In the genomic region with DNA sequence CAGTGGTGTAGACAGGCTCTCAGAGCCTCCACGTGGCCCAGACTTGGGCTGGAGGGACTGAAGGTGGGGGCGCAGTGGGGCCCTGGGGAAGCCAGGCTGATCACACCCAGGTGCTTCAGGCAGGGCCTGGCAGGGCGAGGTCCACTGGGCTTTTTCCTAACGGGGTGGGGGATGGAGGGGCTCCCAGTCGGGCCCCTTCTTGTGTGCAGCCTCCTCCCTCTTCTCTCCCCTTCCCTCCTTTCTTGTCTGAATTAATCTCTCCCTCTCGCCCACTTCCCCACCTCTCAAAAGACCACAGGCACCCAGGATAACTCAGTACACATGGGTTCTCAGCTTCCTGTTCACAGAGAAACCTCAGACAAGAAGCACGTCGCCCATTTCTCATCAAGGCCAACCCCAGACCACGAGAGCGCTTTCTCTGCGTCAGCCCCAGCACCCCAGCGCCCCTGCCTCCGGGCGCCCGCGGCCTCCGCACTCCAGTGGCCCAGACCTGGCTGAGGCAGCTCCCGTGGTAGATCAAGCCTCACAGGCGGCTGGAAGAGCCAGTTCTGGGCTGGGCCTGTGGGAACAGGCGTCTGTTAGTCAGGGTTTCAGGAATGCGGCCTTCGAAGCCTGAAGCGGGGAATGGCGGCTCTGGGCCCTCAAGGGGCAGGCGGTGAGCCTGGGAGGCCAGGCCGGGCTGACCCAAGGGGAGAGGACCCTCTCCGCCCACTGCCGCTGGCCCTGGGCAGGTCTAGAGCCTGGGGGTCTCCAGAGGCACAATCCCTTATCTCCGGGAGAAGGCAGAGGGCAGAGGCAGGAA, we compare ENCODE assay signal across 8 cellular contexts. TPM values are rescaled to one million over a fixed set of nuclear protein-coding genes. Genes with fewer than 3 reads are reported as not detected.
DNase-seq lines count a peak whose midpoint lies in the region; ATAC-seq and TF ChIP-seq lines count a peak whose summit lies in the region.

No MANE protein-coding gene starts in this region.

- H3K4ac ChIP-seq in neuronal stem cell (ENCODE audit: low read length), result peak overlapping the region; percentile 89

- no peaks in the 10 kb centered on the region for H3K36me3 ChIP-seq in right atrium auricular region
- H3K36me3 ChIP-seq in neuronal stem cell (replicated peaks in 1 of 2; ENCODE audit: control insufficient read depth in 2 of 2, insufficient read depth in 2 of 2, low read length in 2 of 2), result no peaks in the 10 kb centered on the region
- H3K36me3 ChIP-seq in thymus (ENCODE audit: control insufficient read depth, insufficient read depth), result no peaks in the 10 kb centered on the region

- H2AK5ac ChIP-seq in neuronal stem cell (ENCODE audit: low read depth, low read length), result peak overlapping the region; percentile 100

- H3K4me2 ChIP-seq in neuronal stem cell (ENCODE audit: insufficient read depth, low read length, poor library complexity, severe bottlenecking), result no peak overlapping the region

- no peak overlapping the region for H3K27ac ChIP-seq in right atrium auricular region
- peak overlapping the region; percentile 36 for H3K27ac ChIP-seq in neuronal stem cell (replicated peaks; ENCODE audit: low read length)
- H3K27ac ChIP-seq in thymus (ENCODE audit: low read depth), result peak overlapping the region; percentile 94

- H3K4me1 ChIP-seq in right atrium auricular region (peaks cover 0 to 22% of the 10 kb centered on the region in 2 donors), neuronal stem cell (ENCODE audit: control insufficient read depth in 2 of 2, insufficient read depth in 1 of 2, low read depth in 1 of 2, low read length in 2 of 2) (peaks cover 29 to 37% of the 10 kb centered on the region in 2 donors), thymus (ENCODE audit: control insufficient read depth, insufficient read depth, low read length) (peaks cover 28% of the 10 kb centered on the region)

- intact Hi-C loops in Right ventricle myocardium superior (cut with DNase I), result loop anchor here (2.0 kb wide), 1 partner anchor 55 kb away; no protein-coding TSS in a partner anchor

- H3K18ac ChIP-seq in neuronal stem cell (ENCODE audit: low read length), result peak overlapping the region; percentile 95

- WGBS in neuronal stem cell (ENCODE audit: extremely low coverage in 2 of 2, insufficient read length in 2 of 2, insufficient replicate concordance in 1 of 2), 2 donors, result no CpG with 5 or more reads among the region's 29 CpGs
- 33% methylated on average over 29 of the region's 29 CpGs for WGBS in thymus

- H2BK5ac ChIP-seq in neuronal stem cell (ENCODE audit: low read length), result peak overlapping the region; percentile 75

- H2AFZ ChIP-seq in neuronal stem cell (ENCODE audit: low read length), result peak overlapping the region; percentile 84

- H3K27ac Mint-ChIP-seq in central memory CD8-positive, alpha-beta T cell (ENCODE audit: low read depth), result peak overlapping the region; percentile 86

- DNase-seq in Right ventricle myocardium superior (no peak), right atrium auricular region (ENCODE audit: low spot score) (no peak), neuronal stem cell (ENCODE audit: low spot score) (no peak), DMS114 treated with DMSO at 0.1 percent for 48 hours (lab: John Stamatoyannopoulos, UW; ENCODE audit: unreplicated experiment) (no peak)
- peak; percentile 33 for DNase-seq in activated CD4-positive, CD25-positive, alpha-beta regulatory T cell treated with anti-CD3 and anti-CD28 coated beads, Interleukin-2, amount 50 U/mL, for 16 hours (ENCODE audit: low read depth, low spot score)
- DNase-seq in central memory CD8-positive, alpha-beta T cell (ENCODE audit: low spot score in 2 of 2), result peak; percentile 75 to 87

- no peak overlapping the region for H4K8ac ChIP-seq in neuronal stem cell (ENCODE audit: low read depth, low read length)

- ATAC-seq in Right ventricle myocardium superior (ENCODE audit: poor library complexity) (peak; percentile 2), HG02840 (IDR thresholded peaks at IDR 0.05; ENCODE audit: low FRiP score, unreplicated experiment) (no peak)
- ATAC-seq in central memory CD8-positive, alpha-beta T cell (replicated peaks; ENCODE audit: extremely low read depth, poor library complexity, severe bottlenecking), result peak; percentile 88

- H3K4me1 Mint-ChIP-seq in central memory CD8-positive, alpha-beta T cell, result peaks cover 35% of the 10 kb centered on the region

- peaks cover 2% of the 10 kb centered on the region for H3K79me1 ChIP-seq in neuronal stem cell (ENCODE audit: low read depth, low read length)

- H2BK120ac ChIP-seq in neuronal stem cell (ENCODE audit: low read depth, low read length), result peak overlapping the region; percentile 94

- H3K9me3 Mint-ChIP-seq in central memory CD8-positive, alpha-beta T cell, result no peaks in the 10 kb centered on the region

- H3K9ac ChIP-seq in neuronal stem cell (ENCODE audit: low read depth, low read length, poor library complexity), result no peak overlapping the region

- H3K4me3 Mint-ChIP-seq in central memory CD8-positive, alpha-beta T cell, result peak overlapping the region; percentile 57

- H4K91ac ChIP-seq in neuronal stem cell (ENCODE audit: low read depth, low read length, poor library complexity), result no peak overlapping the region

- H3K27me3 ChIP-seq in right atrium auricular region (no peaks in the 10 kb centered on the region), neuronal stem cell (ENCODE audit: control insufficient read depth in 3 of 3, insufficient read depth in 3 of 3, low read depth in 1 of 3, low read length in 3 of 3) (no peaks in the 10 kb centered on the region), thymus (ENCODE audit: control insufficient read depth, insufficient read depth) (no peaks in the 10 kb centered on the region)

- no peak for TF ChIP-seq CTCF in right atrium auricular region (IDR thresholded peaks at IDR 0.05)

- peak overlapping the region; percentile 71 for H3K14ac ChIP-seq in neuronal stem cell (ENCODE audit: low read length)

- no peaks in the 10 kb centered on the region for H3K27me3 Mint-ChIP-seq in central memory CD8-positive, alpha-beta T cell

- peak overlapping the region; percentile 89 for H2BK15ac ChIP-seq in neuronal stem cell (ENCODE audit: low read length)

- H3K9me3 ChIP-seq in right atrium auricular region (no peaks in the 10 kb centered on the region), neuronal stem cell (replicated peaks in 1 of 2; ENCODE audit: control insufficient read depth in 2 of 2, insufficient read depth in 1 of 2, low read depth in 1 of 2, low read length in 2 of 2) (no peaks in the 10 kb centered on the region), thymus (ENCODE audit: control insufficient read depth) (no peaks in the 10 kb centered on the region)

- peak overlapping the region; percentile 43 for H3K23ac ChIP-seq in neuronal stem cell (ENCODE audit: low read depth, low read length, poor library complexity)

- H3K4me3 ChIP-seq in right atrium auricular region, result no peak overlapping the region
- H3K4me3 ChIP-seq in neuronal stem cell (ENCODE audit: low read length in 2 of 2), result no peak overlapping the region
- no peak overlapping the region for H3K4me3 ChIP-seq in thymus (ENCODE audit: low read length)

- peaks cover 11% of the 10 kb centered on the region for H3K36me3 Mint-ChIP-seq in central memory CD8-positive, alpha-beta T cell (ENCODE audit: insufficient read depth)

- H2BK12ac ChIP-seq in neuronal stem cell (ENCODE audit: low read length), result peak overlapping the region; percentile 73

RNA-seq across cellular contexts. Expression of a gene that starts 50.6 kb away (rescaled TPM):
- total RNA-seq in Right ventricle myocardium superior, result 23.0 TPM
- total RNA-seq in right atrium auricular region, result 1 to 10 TPM; 7.7 to 8.1 TPM
- polyA plus RNA-seq in neuronal stem cell (2013, experiment 1 of 2), result 2.1 TPM
- polyA plus RNA-seq in neuronal stem cell (2013, experiment 2 of 2), result 2.0 TPM
- 9.8 TPM for polyA plus RNA-seq in thymus

Comparison
In these comparisons a context has a peak if more than half of its experiments do, and no peak if none do; other contexts are left out.
1. DNase-seq: peak in activated CD4-positive, CD25-positive, alpha-beta regulatory T cell treated with anti-CD3 and anti-CD28 coated beads, Interleukin-2, amount 50 U/mL, for 16 hours (single experiment) and central memory CD8-positive, alpha-beta T cell (2 of 2); none in Right ventricle myocardium superior (single experiment), right atrium auricular region (single experiment), neuronal stem cell (single experiment) and DMS114 treated with DMSO at 0.1 percent for 48 hours (single experiment).
2. H3K27ac ChIP-seq: peak in neuronal stem cell (single experiment) and thymus (single experiment); none in right atrium auricular region (0 of 2).